8 cellular contexts compared by ENCODE assay signal in the genomic region with DNA sequence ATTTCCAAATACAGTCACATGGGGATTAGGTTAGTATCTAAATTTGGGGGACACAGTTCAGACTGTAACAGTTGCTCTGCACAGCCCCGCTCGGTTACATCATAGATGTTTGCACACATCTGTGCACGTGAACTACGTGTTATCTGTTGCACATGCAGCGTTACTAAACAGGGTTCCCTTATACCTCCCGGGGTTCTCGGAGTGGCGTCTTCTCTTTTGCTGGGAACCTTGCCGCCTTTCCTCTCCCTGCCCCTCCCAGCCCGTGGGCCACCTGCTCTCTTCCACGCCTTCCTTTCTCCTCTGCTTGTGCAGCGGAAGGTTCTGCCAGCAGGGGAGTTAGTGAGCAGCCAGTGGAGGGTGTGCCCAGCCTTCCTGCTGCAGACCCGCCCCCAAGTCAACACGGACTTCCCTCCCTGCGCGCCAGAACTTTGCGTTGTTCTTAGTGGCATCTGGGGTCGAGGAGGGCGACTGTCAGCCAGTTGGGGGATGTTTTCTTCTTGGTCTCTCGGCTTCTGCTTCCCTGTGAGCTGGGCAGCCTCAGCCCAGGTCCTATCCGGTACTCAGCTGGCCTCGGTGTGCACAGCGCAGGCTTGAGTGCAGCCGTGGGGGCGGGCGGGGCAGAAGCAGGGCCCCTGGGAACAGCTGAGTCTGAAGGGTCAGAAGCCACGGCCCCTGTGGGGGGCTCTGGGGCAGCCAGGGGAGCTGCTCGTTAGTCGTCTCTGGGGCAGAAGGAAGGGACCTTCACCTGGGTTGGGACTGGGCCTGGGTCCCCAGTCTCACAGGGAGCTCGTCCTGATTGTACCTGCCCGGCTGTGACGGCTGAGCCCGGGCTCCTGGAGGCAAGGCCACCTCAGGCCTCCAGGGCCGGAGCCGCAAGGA.
A peak's percentile ranks its signal among the peaks of the same experiment; 100 is the strongest.
DNase-seq lines count a peak whose midpoint lies in the region; ATAC-seq and TF ChIP-seq lines count a peak whose summit lies in the region.
"Not testable (repeated sequence)": the region's sequence is repeated elsewhere in the genome, so short reads cannot be mapped to it uniquely, and the experiment has no call there.

No MANE protein-coding gene starts in this region.

- not testable (repeated sequence) for H3K36me3 ChIP-seq in CD8-positive, alpha-beta T cell (ENCODE audit: insufficient read depth, low read length)

- not testable (repeated sequence) for H3K9me3 ChIP-seq in CD8-positive, alpha-beta T cell (ENCODE audit: low read length)

- H3K27ac Mint-ChIP-seq in CD8-positive, alpha-beta T cell = not testable (repeated sequence)
- H3K27ac Mint-ChIP-seq in activated naive CD4-positive, alpha-beta T cell treated with anti-CD3 and anti-CD28 coated beads, Interleukin-2, amount 50 U/mL, for 72 hours = peak overlapping the region in 1 of 2 donors; percentile 59
- peak overlapping the region in 1 of 2 donors; percentile 51 for H3K27ac Mint-ChIP-seq in natural killer cell treated with Interleukin-12 subunit alpha and Interleukin-12 subunit beta and Interleukin-15 and Interleukin-18, amount 100 ng/mL, for 72 hours

- not testable (repeated sequence) for H3K27me3 ChIP-seq in CD8-positive, alpha-beta T cell (ENCODE audit: insufficient read depth, low read length)

- intact Hi-C loops in CD8-positive, alpha-beta T cell (cut with DNase I, micrococcal nuclease) = not testable (repeated sequence)

- H3K4me1 ChIP-seq in CD8-positive, alpha-beta T cell (ENCODE audit: insufficient read depth, low read length) = not testable (repeated sequence)

- not testable (repeated sequence) for H3K36me3 Mint-ChIP-seq in CD8-positive, alpha-beta T cell
- peaks cover 10 to 16% of the 10 kb centered on the region in 2 donors for H3K36me3 Mint-ChIP-seq in activated naive CD4-positive, alpha-beta T cell treated with anti-CD3 and anti-CD28 coated beads, Interleukin-2, amount 50 U/mL, for 72 hours
- H3K36me3 Mint-ChIP-seq in natural killer cell treated with Interleukin-12 subunit alpha and Interleukin-12 subunit beta and Interleukin-15 and Interleukin-18, amount 100 ng/mL, for 72 hours = peaks cover 10% of the 10 kb centered on the region

- not testable (repeated sequence) for H3K4me1 Mint-ChIP-seq in CD8-positive, alpha-beta T cell (ENCODE audit: low read depth)
- peaks cover 0 to 11% of the 10 kb centered on the region in 2 donors for H3K4me1 Mint-ChIP-seq in natural killer cell treated with Interleukin-12 subunit alpha and Interleukin-12 subunit beta and Interleukin-15 and Interleukin-18, amount 100 ng/mL, for 72 hours (ENCODE audit: low read depth in 2 of 2)

- CTCF ChIA-PET in CD8-positive, alpha-beta T cell (lab: Charles Lee) = not testable (repeated sequence)

- H3K27ac ChIP-seq in CD8-positive, alpha-beta T cell (ENCODE audit: low read depth, low read length) = not testable (repeated sequence)

- POLR2A ChIA-PET in CD8-positive, alpha-beta T cell (lab: Charles Lee) = not testable (repeated sequence)

- H3K27me3 Mint-ChIP-seq in CD8-positive, alpha-beta T cell (ENCODE audit: low read depth); natural killer cell treated with Interleukin-12 subunit alpha and Interleukin-12 subunit beta and Interleukin-15 and Interleukin-18, amount 100 ng/mL, for 72 hours: not testable (repeated sequence)

- H3K9me3 Mint-ChIP-seq in CD8-positive, alpha-beta T cell; natural killer cell treated with Interleukin-12 subunit alpha and Interleukin-12 subunit beta and Interleukin-15 and Interleukin-18, amount 100 ng/mL, for 72 hours: not testable (repeated sequence)
- H3K9me3 Mint-ChIP-seq in activated naive CD4-positive, alpha-beta T cell treated with anti-CD3 and anti-CD28 coated beads, Interleukin-2, amount 50 U/mL, for 72 hours = peaks cover 9 to 10% of the 10 kb centered on the region in 2 donors

- peak; percentile 47 for TF ChIP-seq CTCF in CD8-positive, alpha-beta T cell (IDR thresholded peaks at IDR 0.05)
- TF ChIP-seq CTCF in fibroblast of villous mesenchyme (IDR thresholded peaks at IDR 0.05; ENCODE audit: insufficient read depth, low read depth, low read length) = peak; percentile 46

- peak overlapping the region; percentile 35 for H3K4me3 ChIP-seq in CD8-positive, alpha-beta T cell (ENCODE audit: low read depth, low read length)
- H3K4me3 ChIP-seq in fibroblast of villous mesenchyme (ENCODE audit: low read depth, low read length) = peak overlapping the region; percentile 18

- peak; percentile 100 for ATAC-seq in CD8-positive, alpha-beta T cell
- ATAC-seq in HG02759 (IDR thresholded peaks at IDR 0.05; ENCODE audit: unreplicated experiment) = peak; percentile 48
- ATAC-seq in activated naive CD4-positive, alpha-beta T cell treated with anti-CD3 and anti-CD28 coated beads, Interleukin-2, amount 50 U/mL, for 72 hours = peak; percentile 95 to 99
- ATAC-seq in natural killer cell treated with Interleukin-12 subunit alpha and Interleukin-12 subunit beta and Interleukin-15 and Interleukin-18, amount 100 ng/mL, for 72 hours = peak; percentile 78 to 87

- peak in 6 of 7 experiments; percentile 10 to 58 (median 27) for DNase-seq in CD8-positive, alpha-beta T cell
- peak; percentile 4 for DNase-seq in NCI-H2196 treated with DMSO at 0.1 percent for 48 hours (lab: John Stamatoyannopoulos, UW; ENCODE audit: unreplicated experiment)
- DNase-seq in T-helper 2 cell = peak in 4 of 5 experiments; percentile 3 to 36 (median 16)
- peak in 1 of 2 donors; percentile 48 for DNase-seq in activated naive CD4-positive, alpha-beta T cell treated with anti-CD3 and anti-CD28 coated beads, Interleukin-2, amount 50 U/mL, for 72 hours (ENCODE audit: low spot score in 2 of 2)
- not testable (repeated sequence) for DNase-seq in fibroblast of villous mesenchyme (ENCODE audit: low read depth); natural killer cell treated with Interleukin-12 subunit alpha and Interleukin-12 subunit beta and Interleukin-15 and Interleukin-18, amount 100 ng/mL, for 72 hours (ENCODE audit: low spot score)
- DNase-seq in stimulated activated CD8-positive, alpha-beta memory T cell treated with anti-CD3 and anti-CD28 coated beads, Interleukin-7, amount 100 ng/mL, for 48 hours (ENCODE audit: extremely low read depth in 1 of 2, low read depth in 1 of 2) = peak; percentile 2 to 25

- H3K4me3 Mint-ChIP-seq in CD8-positive, alpha-beta T cell = peak overlapping the region; percentile 55
- peak overlapping the region; percentile 49 for H3K4me3 Mint-ChIP-seq in natural killer cell treated with Interleukin-12 subunit alpha and Interleukin-12 subunit beta and Interleukin-15 and Interleukin-18, amount 100 ng/mL, for 72 hours

Comparison
In these comparisons a context has a peak if more than half of its experiments do, and no peak if none do; other contexts are left out.
1. ATAC-seq: peak in every context shown above with its lines; median percentile 100 in CD8-positive, alpha-beta T cell; 97 in activated naive CD4-positive, alpha-beta T cell treated with anti-CD3 and anti-CD28 coated beads, Interleukin-2, amount 50 U/mL, for 72 hours; 82 in natural killer cell treated with Interleukin-12 subunit alpha and Interleukin-12 subunit beta and Interleukin-15 and Interleukin-18, amount 100 ng/mL, for 72 hours; 48 in HG02759.